1 cellular context compared by ENCODE assay signal in genomic region chr17:8173056-8173870, GRCh38.
A peak's percentile ranks its signal among the peaks of the same experiment; 100 is the strongest.
TF ChIP-seq lines count a peak whose summit lies in the region.

No MANE protein-coding gene starts in this region.

TF ChIP-seq in HepG2, 621 proteins besides CTCF, POLR2A, EP300 and RAD21 (continued from another document and continues in another):
- TF ChIP-seq TFAP4 (IDR thresholded peaks at IDR 0.05; ENCODE audit: borderline replicate concordance, low read depth) (peak; percentile 59; the same call in 1 of the 2 replicates), ZNF124 (CRISPR knock-in tag; IDR thresholded peaks at IDR 0.05) (peak; percentile 92; the same call in 1 of the 2 replicates), GATAD2A (CRISPR knock-in tag; IDR thresholded peaks at IDR 0.05) (peak; percentile 87), MED13 (CRISPR knock-in tag; IDR thresholded peaks at IDR 0.05) (peak; percentile 96), SPEN (CRISPR knock-in tag; IDR thresholded peaks at IDR 0.05; ENCODE audit: low read depth) (peak; percentile 50; the same call in 1 of the 2 replicates), MBD4 (IDR thresholded peaks at IDR 0.05; ENCODE audit: borderline replicate concordance, low read length) (peak; percentile 97), ZNF232 (CRISPR knock-in tag; IDR thresholded peaks at IDR 0.05; ENCODE audit: borderline replicate concordance) (peak; percentile 96), HMG20B (CRISPR knock-in tag; conservative IDR thresholded peaks at IDR 0.05) (peak; percentile 86), TRAFD1 (CRISPR knock-in tag; IDR thresholded peaks at IDR 0.05; ENCODE audit: borderline replicate concordance) (no peak), MEF2D (CRISPR knock-in tag; IDR thresholded peaks at IDR 0.05) (peak; percentile 95), KAT7 (CRISPR knock-in tag; IDR thresholded peaks at IDR 0.05; ENCODE audit: borderline replicate concordance) (peak; percentile 87), ZNF552 (CRISPR knock-in tag; IDR thresholded peaks at IDR 0.05; ENCODE audit: borderline replicate concordance) (0 out of 2 replicates have a peak, but pooled peaks have one; percentile 26), ZNF709 (CRISPR knock-in tag; IDR thresholded peaks at IDR 0.05) (peak; percentile 82; the same call in 1 of the 2 replicates), ZBTB44 (CRISPR knock-in tag; IDR thresholded peaks at IDR 0.05) (peak; percentile 96), RXRA (CRISPR knock-in tag; IDR thresholded peaks at IDR 0.05) (peak; percentile 72; the same call in 1 of the 2 replicates), TEAD2 (CRISPR knock-in tag; IDR thresholded peaks at IDR 0.05) (peak; percentile 93), RBAK (CRISPR knock-in tag; IDR thresholded peaks at IDR 0.05) (no peak), PRDM4 (CRISPR knock-in tag; IDR thresholded peaks at IDR 0.05; ENCODE audit: borderline replicate concordance) (peak; percentile 92), NR2F2 (IDR thresholded peaks at IDR 0.05; ENCODE audit: borderline replicate concordance, low read depth) (peak; percentile 88), ZNF501 (CRISPR knock-in tag; IDR thresholded peaks at IDR 0.05) (no peak), ZNF224 (CRISPR knock-in tag; IDR thresholded peaks at IDR 0.05) (no peak), SMARCE1 (IDR thresholded peaks at IDR 0.05; ENCODE audit: borderline replicate concordance) (no peak), ZNF605 (CRISPR knock-in tag; IDR thresholded peaks at IDR 0.05) (peak; percentile 81), DRAP1 (CRISPR knock-in tag; IDR thresholded peaks at IDR 0.05) (peak; percentile 100), ZHX1 (CRISPR knock-in tag; IDR thresholded peaks at IDR 0.05; ENCODE audit: low read depth) (peak; percentile 97), MAX (IDR thresholded peaks at IDR 0.05) (peak; percentile 79), ZNF441 (CRISPR knock-in tag; IDR thresholded peaks at IDR 0.05; ENCODE audit: borderline replicate concordance) (no peak), ZFP62 (CRISPR knock-in tag; IDR thresholded peaks at IDR 0.05) (peak; percentile 97; the same call in 1 of the 2 replicates), ZNF280D (CRISPR knock-in tag; IDR thresholded peaks at IDR 0.05) (peak; percentile 75), SRSF9 (IDR thresholded peaks at IDR 0.05; ENCODE audit: borderline replicate concordance, insufficient read depth, low read depth, low read length, poor library complexity, severe bottlenecking) (no peak), FOXM1 (CRISPR knock-in tag; IDR thresholded peaks at IDR 0.05) (no peak; the same call in 1 of the 2 replicates), PAXIP1 (CRISPR knock-in tag; conservative IDR thresholded peaks at IDR 0.05) (peak; percentile 73), GZF1 (CRISPR knock-in tag; IDR thresholded peaks at IDR 0.05) (no peak), NR2F6 (IDR thresholded peaks at IDR 0.05) (peak; percentile 74), NR2F6 (CRISPR knock-in tag; IDR thresholded peaks at IDR 0.05) (peak; percentile 84), PHF21A (CRISPR knock-in tag; IDR thresholded peaks at IDR 0.05) (peak; percentile 71), RFXANK (CRISPR knock-in tag; IDR thresholded peaks at IDR 0.05) (peak; percentile 93), JUN (CRISPR knock-in tag; IDR thresholded peaks at IDR 0.05) (0 out of 2 replicates have a peak, but pooled peaks have one; percentile 18), MEIS1 (CRISPR knock-in tag; IDR thresholded peaks at IDR 0.05; ENCODE audit: borderline replicate concordance) (no peak; the same call in 1 of the 2 replicates), HES4 (CRISPR knock-in tag; IDR thresholded peaks at IDR 0.05; ENCODE audit: borderline replicate concordance) (no peak), ZNF274 (CRISPR knock-in tag; IDR thresholded peaks at IDR 0.05) (no peak), ZBTB33 (CRISPR knock-in tag; IDR thresholded peaks at IDR 0.05) (peak; percentile 84), ZNF549 (CRISPR knock-in tag; IDR thresholded peaks at IDR 0.05) (0 out of 2 replicates have a peak, but pooled peaks have one; percentile 37), ZNF580 (CRISPR knock-in tag; IDR thresholded peaks at IDR 0.05; ENCODE audit: borderline replicate concordance, low read depth) (peak; percentile 99), SALL2 (CRISPR knock-in tag; IDR thresholded peaks at IDR 0.05) (peak; percentile 86)
